7 cellular contexts compared by ENCODE assay signal in genomic region chr19:38700350-38700932, GRCh38. TPM values are rescaled to one million over a fixed set of nuclear protein-coding genes. Genes with fewer than 3 reads are reported as not detected.
DNase-seq lines count a peak whose midpoint lies in the region; ATAC-seq, FAIRE-seq and TF ChIP-seq lines count a peak whose summit lies in the region.

No MANE protein-coding gene starts in this region.

- H3K4me1 Mint-ChIP-seq in activated T-cell treated with anti-CD3 and anti-CD28 coated beads, Interleukin-2, amount 50 U/mL, for 4 hours (ENCODE audit: low read depth): peaks cover 37% of the 10 kb centered on the region

- FAIRE-seq in HepG2 (lab: Jason Lieb, UNC): peak; percentile 23

- no peak; the same call in 1 of the 2 replicates for ATAC-seq in Panc1
- peak; percentile 6 for ATAC-seq in HepG2
- no peak for ATAC-seq in GM18909 (IDR thresholded peaks at IDR 0.05; ENCODE audit: poor library complexity, unreplicated experiment)
- no peak for ATAC-seq in activated T-cell treated with anti-CD3 and anti-CD28 coated beads, Interleukin-2, amount 50 U/mL, for 4 hours

- peaks cover 88% of the 10 kb centered on the region for H3K4me1 ChIP-seq in Panc1 (ENCODE audit: control insufficient read depth, insufficient read depth, low read length)
- peaks cover 56% of the 10 kb centered on the region for H3K4me1 ChIP-seq in mammary epithelial cell (ENCODE audit: insufficient read depth, low read length)
- peaks cover 95% of the 10 kb centered on the region for H3K4me1 ChIP-seq in HepG2 (ENCODE audit: insufficient read depth, low read length)
- H3K4me1 ChIP-seq in stomach: peaks cover 67 to 96% (median 84%) of the 10 kb centered on the region in 4 donors

- no peaks in the 10 kb centered on the region for H3K9me3 ChIP-seq in Panc1 (ENCODE audit: control insufficient read depth, insufficient read depth, low read depth, low read length)
- no peaks in the 10 kb centered on the region for H3K9me3 ChIP-seq in mammary epithelial cell (replicated peaks; ENCODE audit: insufficient read depth, low read length)
- H3K9me3 ChIP-seq in HepG2 (ENCODE audit: low read length): no peaks in the 10 kb centered on the region
- no peaks in the 10 kb centered on the region for H3K9me3 ChIP-seq in stomach

- peak overlapping the region; percentile 98 for H3K27ac ChIP-seq in Panc1 (ENCODE audit: low read length)
- peak overlapping the region; percentile 99 for H3K27ac ChIP-seq in mammary epithelial cell (ENCODE audit: insufficient read depth, low read depth, low read length)
- H3K27ac ChIP-seq in HepG2 (ENCODE audit: extremely low read length, insufficient read depth, low read length): peak overlapping the region; percentile 99
- H3K27ac ChIP-seq in stomach: peak overlapping the region; percentile 75 to 96 (median 82)

- POLR2A ChIA-PET in Panc1 (lab: Charles Lee): interaction anchor here (0.6 to 1.8 kb wide), 2 partner anchors 9 to 248 kb away, joined by 3 to 4 read pairs; no protein-coding TSS in a partner anchor
- POLR2A ChIA-PET in HepG2 (lab: Yijun Ruan, JAX): interaction anchor here (0.6 to 3.6 kb wide), 18 partner anchors 8 to 230 kb away, joined by 4 to 63 read pairs (median 10); partner anchors contain the start of genes ACTN4, ECH1, EIF3K and MRPS12

- TF ChIP-seq EP300 in HepG2 (IDR thresholded peaks at IDR 0.05; ENCODE audit: low read depth in 2 of 2, low read length in 2 of 2) (no peak), HepG2 (CRISPR knock-in tag; IDR thresholded peaks at IDR 0.05; ENCODE audit: borderline replicate concordance) (no peak), stomach (IDR thresholded peaks at IDR 0.05) (no peak)

- TF ChIP-seq RAD21 in HepG2 (CRISPR knock-in tag; IDR thresholded peaks at IDR 0.05): no peak

- no peak overlapping the region for H3K4me2 ChIP-seq in mammary epithelial cell (ENCODE audit: insufficient read depth, low read depth, low read length)
- H3K4me2 ChIP-seq in HepG2 (ENCODE audit: low read depth, low read length): peak overlapping the region; percentile 70

- BruUV-seq in Panc1 (replicated peaks; lab: Mats Ljungman, UMichigan) (no TSS peak), mammary epithelial cell (replicated peaks; lab: Mats Ljungman, UMichigan) (no TSS peak), HepG2 (replicated peaks; lab: Mats Ljungman, UMichigan) (no TSS peak)

- H3K27me3 Mint-ChIP-seq in activated T-cell treated with anti-CD3 and anti-CD28 coated beads, Interleukin-2, amount 50 U/mL, for 4 hours (ENCODE audit: low read depth): no peaks in the 10 kb centered on the region

- 52% methylated on average over 16 of the region's 22 CpGs for WGBS in mammary epithelial cell (ENCODE audit: low coverage, missing lambda C conversion rate)
- 58% methylated on average over 4 of the region's 22 CpGs for WGBS in HepG2 (ENCODE audit: low lambda C conversion rate)
- 56 to 78% (median 66%) methylated on average over 20 to 22 of the region's 22 CpGs for WGBS in stomach, 5 donors

- H3K9ac ChIP-seq in mammary epithelial cell (ENCODE audit: insufficient read depth, low read length) (no peak overlapping the region), HepG2 (ENCODE audit: insufficient read depth, low read depth, low read length) (peak overlapping the region; percentile 76)

- TF ChIP-seq CTCF in Panc1 (IDR thresholded peaks at IDR 0.05) (no peak), mammary epithelial cell (conservative IDR thresholded peaks at IDR 0.05 in 1 of 2, IDR thresholded peaks at IDR 0.05 in 1 of 2; ENCODE audit: extremely low read depth in 1 of 2, insufficient read depth in 1 of 2, low read depth in 1 of 2, low read length in 2 of 2) (no peak), HepG2 (CRISPR knock-in tag; IDR thresholded peaks at IDR 0.05) (peak; percentile 2; the same call in 1 of the 2 replicates), stomach (IDR thresholded peaks at IDR 0.05) (no peak)

- in situ Hi-C loops in Panc1 (cut with HindIII; ENCODE audit: low pct_unique_long_range_greater_than_20kb, low sequenced_read_pairs) (loop anchor here (5.0 kb wide), 1 partner anchor 153 kb away; no protein-coding TSS in a partner anchor), mammary epithelial cell (cut with MboI; ENCODE audit: low sequenced_read_pairs in 2 of 2) (no loop called here), HepG2 (cut with HindIII; ENCODE audit: extremely low pct_ligation_motif_present, low pct_unique_long_range_greater_than_20kb) (loop anchor here (5.0 kb wide), 1 partner anchor 43 kb away; no protein-coding TSS in a partner anchor)

- H3K36me3 Mint-ChIP-seq in activated T-cell treated with anti-CD3 and anti-CD28 coated beads, Interleukin-2, amount 50 U/mL, for 4 hours (ENCODE audit: insufficient read depth): peaks cover 15% of the 10 kb centered on the region

- dilution Hi-C loops in mammary epithelial cell (cut with HindIII; ENCODE audit: low sequenced_read_pairs): loop anchor here (5.0 kb wide), 1 partner anchor 153 kb away; no protein-coding TSS in a partner anchor

- H3K36me3 ChIP-seq in Panc1 (ENCODE audit: control insufficient read depth, insufficient read depth, low read length): peaks cover 60% of the 10 kb centered on the region
- H3K36me3 ChIP-seq in mammary epithelial cell (ENCODE audit: insufficient read depth, low read length): peaks cover 31% of the 10 kb centered on the region
- H3K36me3 ChIP-seq in HepG2 (replicated peaks in 1 of 2; ENCODE audit: control insufficient read depth in 1 of 2, insufficient read depth in 2 of 2, low read length in 2 of 2): peaks cover 37 to 59% of the 10 kb centered on the region in 2 experiments
- H3K36me3 ChIP-seq in stomach: peaks cover 47 to 82% (median 60%) of the 10 kb centered on the region in 4 donors

- intact Hi-C loops in Panc1 (cut with micrococcal nuclease; ENCODE audit: unreplicated experiment) (no loop called here), mammary epithelial cell (cut with micrococcal nuclease) (no loop called here), HepG2 (cut with micrococcal nuclease; ENCODE audit: unreplicated experiment) (loop anchor here (2.0 to 5.0 kb wide), 2 partner anchors 22 to 48 kb away; no protein-coding TSS in a partner anchor), stomach (cut with DNase I; ENCODE audit: low total_unique reads) (loop anchor here (10.0 kb wide), 1 partner anchor 46 kb away; no protein-coding TSS in a partner anchor)

- H3K27me3 ChIP-seq in Panc1 (ENCODE audit: control insufficient read depth, insufficient read depth, low read length): no peaks in the 10 kb centered on the region
- H3K27me3 ChIP-seq in mammary epithelial cell (ENCODE audit: insufficient read depth, low read length): no peaks in the 10 kb centered on the region
- H3K27me3 ChIP-seq in HepG2 (ENCODE audit: control insufficient read depth in 1 of 2, insufficient read depth in 2 of 2, low read length in 2 of 2): no peaks in the 10 kb centered on the region
- no peaks in the 10 kb centered on the region for H3K27me3 ChIP-seq in stomach

- H2AFZ ChIP-seq in mammary epithelial cell (ENCODE audit: low read depth, low read length): no peak overlapping the region
- no peak overlapping the region for H2AFZ ChIP-seq in HepG2 (ENCODE audit: low read length)

- no peaks in the 10 kb centered on the region for H3K9me3 Mint-ChIP-seq in activated T-cell treated with anti-CD3 and anti-CD28 coated beads, Interleukin-2, amount 50 U/mL, for 4 hours

- H3K4me3 Mint-ChIP-seq in activated T-cell treated with anti-CD3 and anti-CD28 coated beads, Interleukin-2, amount 50 U/mL, for 4 hours: no peak overlapping the region

- H4K20me1 ChIP-seq in mammary epithelial cell (ENCODE audit: insufficient read depth, low read length) (no peaks in the 10 kb centered on the region), HepG2 (ENCODE audit: insufficient read depth, low read length) (no peaks in the 10 kb centered on the region)

- no peak overlapping the region for H3K4me3 ChIP-seq in Panc1 (ENCODE audit: low read depth in 2 of 2, low read length in 2 of 2)
- H3K4me3 ChIP-seq in mammary epithelial cell (replicated peaks in 1 of 3; ENCODE audit: insufficient read depth in 1 of 3, low read depth in 2 of 3, low read length in 3 of 3): no peak overlapping the region
- H3K4me3 ChIP-seq in HepG2 (replicated peaks in 1 of 3; ENCODE audit: insufficient read depth in 1 of 3, low read depth in 2 of 3, low read length in 3 of 3): peak overlapping the region in 1 of 3 experiments; percentile 47; a peak in 1 of 6 replicates
- no peak overlapping the region for H3K4me3 ChIP-seq in stomach

- H3K79me2 ChIP-seq in mammary epithelial cell (ENCODE audit: insufficient read depth, low read length) (peaks cover 98% of the 10 kb centered on the region), HepG2 (ENCODE audit: insufficient read depth, low read length) (peaks cover 61% of the 10 kb centered on the region)

- TF ChIP-seq POLR2A in HepG2 (IDR thresholded peaks at IDR 0.05; ENCODE audit: insufficient read depth in 1 of 2, low read depth in 2 of 2, low read length in 2 of 2) (no peak), stomach (IDR thresholded peaks at IDR 0.05) (no peak)

- no peak for DNase-seq in Panc1 (ENCODE audit: low read depth, low spot score)
- no peak for DNase-seq in mammary epithelial cell
- DNase-seq in HepG2 (ENCODE audit: low spot score): peak; percentile 41
- no peak for DNase-seq in stomach
- DNase-seq in activated T-cell treated with anti-CD3 and anti-CD28 coated beads, Interleukin-2, amount 50 U/mL, for 4 hours: no peak
- DNase-seq in NCI-H82 treated with DMSO at 0.1 percent for 48 hours (lab: John Stamatoyannopoulos, UW; ENCODE audit: unreplicated experiment): no peak

- CTCF ChIA-PET in Panc1 (lab: Charles Lee): interaction anchor here (0.6 to 0.9 kb wide), 3 partner anchors 18 to 53 kb away, joined by 3 to 4 read pairs (median 3); partner anchors contain the start of gene ACTN4
- CTCF ChIA-PET in mammary epithelial cell (lab: Charles Lee; ENCODE audit: low non-redundant PET): no interaction called here
- CTCF ChIA-PET in HepG2 (lab: Yijun Ruan, JAX; ENCODE audit: low intra/inter-chr PET ratio, low total read pairs): no interaction called here

RNA-seq across cellular contexts. Expression of gene CAPN12, which starts 43.8 kb away (rescaled TPM):
- 58.5 TPM for total RNA-seq in Panc1 (2021; ENCODE audit: unreplicated experiment)
- 81.4 TPM for polyA plus RNA-seq in Panc1 (2012; ENCODE audit: insufficient read length)
- total RNA-seq in mammary epithelial cell: 1 to 10 TPM in 1 of 2 donors, under 1 TPM in 1; 0.49 to 1.0 TPM
- 4.6 TPM for polyA plus RNA-seq in mammary epithelial cell
- polyA minus RNA-seq in mammary epithelial cell: not detected
- 0.62 and 1.6 TPM in 2 replicates for total RNA-seq in HepG2 (2016; rRNA removed; fragmentation: Illumina TruSeq; extraction: Trizol)
- 1.0 and 1.2 TPM in 2 replicates for total RNA-seq in HepG2 (2016; cell fraction: cytosol; rRNA removed; fragmentation: Illumina TruSeq; extraction: Trizol; ENCODE audit: low read depth)
- 0.30 and 1.3 TPM in 2 replicates for total RNA-seq in HepG2 (2016; cell fraction: insoluble cytoplasmic fraction; rRNA removed; fragmentation: Illumina TruSeq; extraction: Trizol)
- 0.49 and 0.59 TPM in 2 replicates for total RNA-seq in HepG2 (2016; cell fraction: membrane; rRNA removed; fragmentation: Illumina TruSeq; extraction: Trizol)
- total RNA-seq in HepG2 (2016; cell fraction: nucleus; rRNA removed; fragmentation: Illumina TruSeq; extraction: Trizol): 2.3 and 2.9 TPM in 2 replicates
- polyA plus RNA-seq in HepG2 (2011; rRNA removed): 13.6 and 20.4 TPM in 2 replicates
- 3.4 and 3.8 TPM in 2 replicates for polyA plus RNA-seq in HepG2 (2011; cell fraction: cytosol; rRNA removed)
- 230 and 249 TPM in 2 replicates for polyA plus RNA-seq in HepG2 (2011; cell fraction: nucleus; rRNA removed)
- 8.4 and 11.4 TPM in 2 replicates for polyA plus RNA-seq in HepG2 (2012)
- 0.35 and 0.73 TPM in 2 replicates for polyA plus RNA-seq in HepG2 (2016; cell fraction: cytosol; fragmentation: Illumina TruSeq; extraction: Trizol; ENCODE audit: low read depth)
- polyA plus RNA-seq in HepG2 (2016; cell fraction: insoluble cytoplasmic fraction; fragmentation: Illumina TruSeq; extraction: Trizol; ENCODE audit: low read depth): 0.66 and 0.96 TPM in 2 replicates
- polyA plus RNA-seq in HepG2 (2016; cell fraction: membrane; fragmentation: Illumina TruSeq; extraction: Trizol; ENCODE audit: low read depth): 0.66 and 0.81 TPM in 2 replicates
- 16.2 and 18.9 TPM in 2 replicates for polyA plus RNA-seq in HepG2 (2016; cell fraction: nucleus; fragmentation: Illumina TruSeq; extraction: Trizol; ENCODE audit: insufficient read depth, low read depth)
- 4.4 TPM in 1 of 2 replicates, not detected in the other for polyA minus RNA-seq in HepG2 (2011; rRNA and poly(A)+ RNA removed; ENCODE audit: low replicate concordance)
- 0.69 and 2.0 TPM in 2 replicates for polyA minus RNA-seq in HepG2 (2011; cell fraction: cytosol; rRNA and poly(A)+ RNA removed)
- 10.0 and 11.6 TPM in 2 replicates for polyA minus RNA-seq in HepG2 (2011; cell fraction: nucleus; rRNA and poly(A)+ RNA removed)
- 10 to 100 TPM in 1 of 5 donors, 1 to 10 TPM in 4; 1.2 to 33.3 (median 4.8) TPM for total RNA-seq in stomach
- polyA plus RNA-seq in stomach: 10 to 100 TPM in 2 of 3 donors, 1 to 10 TPM in 1; 3.4 to 16.9 (median 16.3) TPM
- total RNA-seq in activated T-cell treated with anti-CD3 and anti-CD28 coated beads, Interleukin-2, amount 50 U/mL, for 4 hours: 1 to 10 TPM in 2 of 3 donors, under 1 TPM in 1; 0.99 to 1.1 (median 1.0) TPM

RNA-seq across cellular contexts. Expression of gene ACTN4, which starts 53.0 kb away (rescaled TPM):
- total RNA-seq in Panc1 (2021; ENCODE audit: unreplicated experiment) (3,297 TPM), mammary epithelial cell (1,000 to 10,000 TPM in 1 of 2 donors, 100 to 1,000 TPM in 1; 951 to 1,146 TPM), HepG2 (2016; rRNA removed; fragmentation: Illumina TruSeq; extraction: Trizol) (167 and 192 TPM in 2 replicates), stomach (100 to 1,000 TPM; 254 to 343 (median 319) TPM)
- 5,405 TPM for polyA plus RNA-seq in Panc1 (2012; ENCODE audit: insufficient read length)
- polyA plus RNA-seq in mammary epithelial cell (524 TPM), HepG2 (2011; rRNA removed) (171 and 223 TPM in 2 replicates), stomach (10 to 100 TPM; 55.3 to 87.2 (median 75.0) TPM)
- 912 TPM for polyA minus RNA-seq in mammary epithelial cell
- total RNA-seq in HepG2 (2016; cell fraction: cytosol; rRNA removed; fragmentation: Illumina TruSeq; extraction: Trizol; ENCODE audit: low read depth): 13.8 and 15.0 TPM in 2 replicates
- total RNA-seq in HepG2 (2016; cell fraction: insoluble cytoplasmic fraction; rRNA removed; fragmentation: Illumina TruSeq; extraction: Trizol): 122 and 176 TPM in 2 replicates
- 28.6 and 34.1 TPM in 2 replicates for total RNA-seq in HepG2 (2016; cell fraction: membrane; rRNA removed; fragmentation: Illumina TruSeq; extraction: Trizol)
- total RNA-seq in HepG2 (2016; cell fraction: nucleus; rRNA removed; fragmentation: Illumina TruSeq; extraction: Trizol): 148 and 165 TPM in 2 replicates
- 82.2 and 91.7 TPM in 2 replicates for polyA plus RNA-seq in HepG2 (2011; cell fraction: cytosol; rRNA removed)
- 437 and 620 TPM in 2 replicates for polyA plus RNA-seq in HepG2 (2011; cell fraction: nucleus; rRNA removed)
- 222 and 260 TPM in 2 replicates for polyA plus RNA-seq in HepG2 (2012)
- polyA plus RNA-seq in HepG2 (2016; cell fraction: cytosol; fragmentation: Illumina TruSeq; extraction: Trizol; ENCODE audit: low read depth): 5.8 and 8.5 TPM in 2 replicates
- polyA plus RNA-seq in HepG2 (2016; cell fraction: insoluble cytoplasmic fraction; fragmentation: Illumina TruSeq; extraction: Trizol; ENCODE audit: low read depth): 192 and 256 TPM in 2 replicates
- 20.9 and 27.6 TPM in 2 replicates for polyA plus RNA-seq in HepG2 (2016; cell fraction: membrane; fragmentation: Illumina TruSeq; extraction: Trizol; ENCODE audit: low read depth)
- polyA plus RNA-seq in HepG2 (2016; cell fraction: nucleus; fragmentation: Illumina TruSeq; extraction: Trizol; ENCODE audit: insufficient read depth, low read depth): 435 and 441 TPM in 2 replicates
- polyA minus RNA-seq in HepG2 (2011; rRNA and poly(A)+ RNA removed; ENCODE audit: low replicate concordance): 172 and 192 TPM in 2 replicates
- 86.2 and 95.5 TPM in 2 replicates for polyA minus RNA-seq in HepG2 (2011; cell fraction: cytosol; rRNA and poly(A)+ RNA removed)
- polyA minus RNA-seq in HepG2 (2011; cell fraction: nucleus; rRNA and poly(A)+ RNA removed): 73.1 and 75.2 TPM in 2 replicates
- 100 to 1,000 TPM; 215 to 233 (median 230) TPM for total RNA-seq in activated T-cell treated with anti-CD3 and anti-CD28 coated beads, Interleukin-2, amount 50 U/mL, for 4 hours

Comparison
In these comparisons a context has a peak if more than half of its experiments do, and no peak if none do; other contexts are left out.
1. in situ Hi-C loops: an anchor here in Panc1 (5.0 kb wide) and HepG2 (5.0 kb wide); none called in mammary epithelial cell.
2. intact Hi-C loops: an anchor here in HepG2 (2.0 to 5.0 kb wide) and stomach (10.0 kb wide); none called in Panc1 and mammary epithelial cell.